ENCODE assay signal across 18 cellular contexts in genomic region chr7:47664650-47665049, GRCh38.
DNase-seq lines count a peak whose midpoint lies in the region; ATAC-seq and TF ChIP-seq lines count a peak whose summit lies in the region.
"Had no signal": no experiment of that assay in that cellular context is flagged by ENCODE, and none has a peak within 500 bp of the region (broad histone marks: within the 10 kb centered on the region; RNA-seq: fewer than 3 reads in every experiment).

No MANE protein-coding gene starts in this region.

- H3K27ac ChIP-seq in OCI-LY1 (ENCODE audit: low read depth, low read length, poor library complexity, severe bottlenecking) = peak overlapping the region; percentile 30
- peak overlapping the region; percentile 67 for H3K27ac ChIP-seq in hepatocyte
- H3K27ac ChIP-seq in trophoblast cell (ENCODE audit: low read depth, low read length) = no peak overlapping the region
- H3K27ac ChIP-seq: RWPE1, SK-N-MC had no signal

- H3K27me3 ChIP-seq in OCI-LY1 (ENCODE audit: insufficient read depth, low read length) = no peaks in the 10 kb centered on the region
- H3K27me3 ChIP-seq in hepatocyte = no peaks in the 10 kb centered on the region
- H3K27me3 ChIP-seq in trophoblast cell (ENCODE audit: insufficient read depth, low read length) = no peaks in the 10 kb centered on the region

- H2AK5ac ChIP-seq in trophoblast cell (ENCODE audit: low read length) = no peak overlapping the region

- H3K9ac ChIP-seq in OCI-LY1 (ENCODE audit: low read length) = no peak overlapping the region
- no peak overlapping the region for H3K9ac ChIP-seq in trophoblast cell (ENCODE audit: low read length)

- peaks cover 15% of the 10 kb centered on the region for H3K79me1 ChIP-seq in trophoblast cell (ENCODE audit: low read length)

- no peak overlapping the region for H2BK120ac ChIP-seq in trophoblast cell (ENCODE audit: insufficient read depth, low read length, poor library complexity)

- H3K79me2 ChIP-seq in OCI-LY1 (ENCODE audit: insufficient read depth, low read length) (no peaks in the 10 kb centered on the region), hepatocyte (no peaks in the 10 kb centered on the region), trophoblast cell (ENCODE audit: control insufficient read depth, insufficient read depth, low read length, poor library complexity) (peaks cover 3% of the 10 kb centered on the region)

- ATAC-seq in HG03095 (IDR thresholded peaks at IDR 0.05; ENCODE audit: unreplicated experiment) = no peak
- ATAC-seq in omental fat pad (ENCODE audit: low FRiP score) = no peak
- no peak for ATAC-seq in GM21528 (IDR thresholded peaks at IDR 0.05; ENCODE audit: low FRiP score, unreplicated experiment)
- ATAC-seq: PC-3 had no signal

- H4K91ac ChIP-seq in trophoblast cell (ENCODE audit: low read depth, low read length) = peak overlapping the region; percentile 4

- DNase-seq in ACHN (peak; percentile 88), hepatocyte (ENCODE audit: low spot score) (peak; percentile 53), trophoblast cell (no peak), COLO829 (ENCODE audit: low spot score) (no peak), omental fat pad (ENCODE audit: low spot score) (no peak)
- DNase-seq: CD4-positive, CD25-positive, alpha-beta regulatory T cell; COR-L47; NCI-H1417 treated with DMSO at 0.1 percent for 48 hours; NCI-H187; NCI-H446 treated with DMSO at 0.1 percent for 48 hours; NCI-H526 treated with DMSO at 0.1 percent for 48 hours; PC-3; SHP77 treated with DMSO at 0.1 percent for 48 hours had no signal

- H3K9me3 ChIP-seq in OCI-LY1 (ENCODE audit: low read length) = peaks cover 3% of the 10 kb centered on the region; the same call in 1 of the 2 replicates
- H3K9me3 ChIP-seq in hepatocyte (ENCODE audit: low read depth) = no peaks in the 10 kb centered on the region
- H3K9me3 ChIP-seq in trophoblast cell (ENCODE audit: insufficient read depth, low read depth, low read length) = no peaks in the 10 kb centered on the region

- H4K12ac ChIP-seq in trophoblast cell (ENCODE audit: low read depth, low read length) = no peak overlapping the region

- no peak overlapping the region for H3K4ac ChIP-seq in trophoblast cell (ENCODE audit: low read depth, low read length)

- in situ Hi-C loops in ACHN (cut with HindIII; ENCODE audit: low pct_ligation_motif_present, low pct_unique_long_range_greater_than_20kb, low sequenced_read_pairs) = no loop called here

- no peak overlapping the region for H3K4me3 ChIP-seq in OCI-LY1 (ENCODE audit: low read depth, low read length, poor library complexity, severe bottlenecking)
- H3K4me3 ChIP-seq in hepatocyte = no peak overlapping the region
- no peak overlapping the region for H3K4me3 ChIP-seq in trophoblast cell (ENCODE audit: low read depth, low read length)
- H3K4me3 ChIP-seq: SK-N-MC had no signal

- no peak overlapping the region for H2AFZ ChIP-seq in OCI-LY1 (ENCODE audit: low read length)
- no peak overlapping the region for H2AFZ ChIP-seq in hepatocyte
- no peak overlapping the region for H2AFZ ChIP-seq in trophoblast cell (ENCODE audit: insufficient read depth, low read length, poor library complexity)

- H4K20me1 ChIP-seq in OCI-LY1 (ENCODE audit: insufficient read depth, low read length) = no peaks in the 10 kb centered on the region
- no peaks in the 10 kb centered on the region for H4K20me1 ChIP-seq in hepatocyte (ENCODE audit: insufficient read depth, poor library complexity, severe bottlenecking)

- H2BK12ac ChIP-seq in trophoblast cell (ENCODE audit: low read length) = no peak overlapping the region

- H4K8ac ChIP-seq in trophoblast cell (ENCODE audit: low read depth, low read length) = no peak overlapping the region

- H3K36me3 ChIP-seq in OCI-LY1 (ENCODE audit: insufficient read depth, low read length) (no peaks in the 10 kb centered on the region), hepatocyte (replicated peaks; ENCODE audit: insufficient read depth, low read depth) (no peaks in the 10 kb centered on the region), trophoblast cell (ENCODE audit: control insufficient read depth in 1 of 2, insufficient read depth in 2 of 2, low read length in 2 of 2) (no peaks in the 10 kb centered on the region)

- TF ChIP-seq CTCF in OCI-LY1 (IDR thresholded peaks at IDR 0.05; ENCODE audit: low read length) (no peak), hepatocyte (IDR thresholded peaks at IDR 0.05; ENCODE audit: poor library complexity) (no peak), omental fat pad (IDR thresholded peaks at IDR 0.05) (no peak)

- no peaks in the 10 kb centered on the region for H3K9me2 ChIP-seq in OCI-LY1 (ENCODE audit: low read depth, low read length)
- H3K9me2 ChIP-seq in hepatocyte (replicated peaks; ENCODE audit: insufficient read depth) = no peaks in the 10 kb centered on the region

- no peaks in the 10 kb centered on the region for H3F3A ChIP-seq in OCI-LY1 (ENCODE audit: insufficient read depth, low read length)

- H3K18ac ChIP-seq in trophoblast cell (ENCODE audit: low read length) = no peak overlapping the region

- no peak overlapping the region for H2BK5ac ChIP-seq in trophoblast cell (ENCODE audit: low read depth, low read length, poor library complexity)

- H3K4me2 ChIP-seq in OCI-LY1 (ENCODE audit: low read length) (no peak overlapping the region), hepatocyte (no peak overlapping the region), trophoblast cell (ENCODE audit: low read length) (no peak overlapping the region)

- peaks cover 42% of the 10 kb centered on the region for H3K4me1 ChIP-seq in OCI-LY1 (ENCODE audit: insufficient read depth, low read length, severe bottlenecking)
- peaks cover 9% of the 10 kb centered on the region for H3K4me1 ChIP-seq in hepatocyte (ENCODE audit: insufficient read depth)
- peaks cover 12 to 16% of the 10 kb centered on the region in 2 experiments for H3K4me1 ChIP-seq in trophoblast cell (ENCODE audit: control insufficient read depth in 1 of 2, insufficient read depth in 2 of 2, low read length in 2 of 2)

- H3K14ac ChIP-seq in trophoblast cell (ENCODE audit: low read length) = no peak overlapping the region

- 51% methylated on average over 6 of the region's 6 CpGs for WGBS in hepatocyte (ENCODE audit: low lambda C conversion rate, missing lambda C conversion rate)
- no CpG with 5 or more reads among the region's 6 CpGs for WGBS in trophoblast cell (ENCODE audit: extremely low coverage, insufficient coverage, insufficient read length)

- no peak overlapping the region for H3K23ac ChIP-seq in trophoblast cell (ENCODE audit: low read length)

Comparison
In these comparisons a context has a peak if more than half of its experiments do, and no peak if none do; other contexts are left out.
1. DNase-seq: peak in ACHN (single experiment) and hepatocyte (single experiment); none in trophoblast cell (0 of 2), COLO829 (single experiment) and omental fat pad (single experiment).